Comparison of ENCODE assay signal across 24 cellular contexts in the genomic region with DNA sequence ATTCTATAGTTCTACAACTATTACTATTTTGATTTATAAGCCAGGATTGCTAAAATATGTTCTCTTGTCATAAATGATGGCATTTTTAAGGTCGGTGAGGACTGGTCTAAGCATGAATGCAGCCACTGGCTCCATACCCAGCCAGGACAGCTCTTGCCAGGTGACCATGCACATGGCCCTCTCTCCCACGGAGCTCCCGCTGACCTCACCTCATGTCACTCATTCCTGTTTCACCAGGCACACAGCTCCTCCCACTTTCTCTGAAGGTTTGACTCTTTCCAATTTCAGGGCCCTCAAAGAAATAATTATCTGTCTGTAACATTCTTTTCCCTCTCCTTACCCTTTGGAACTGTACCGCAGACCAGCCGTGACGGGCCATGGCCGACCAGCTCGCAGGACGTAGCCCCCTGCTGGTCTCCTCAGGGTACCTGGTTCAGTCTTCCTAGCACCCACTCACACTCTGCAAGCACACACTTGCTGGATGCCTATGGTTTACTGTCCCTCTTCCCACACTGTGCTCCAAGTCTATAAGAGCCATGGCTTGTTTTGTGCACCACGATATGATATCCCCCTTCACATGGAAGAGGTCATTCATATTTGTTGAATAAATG.
DNase-seq lines count a peak whose midpoint lies in the region; ATAC-seq and TF ChIP-seq lines count a peak whose summit lies in the region.
"Had no signal": no experiment of that assay in that cellular context is flagged by ENCODE, and none has a peak within 500 bp of the region (broad histone marks: within the 10 kb centered on the region; RNA-seq: fewer than 3 reads in every experiment).

No MANE protein-coding gene starts in this region.

- peaks cover 3% of the 10 kb centered on the region for H3K27me3 Mint-ChIP-seq in endothelial cell (ENCODE audit: unreplicated experiment)
- H3K27me3 Mint-ChIP-seq in progenitor cell of endocrine pancreas = no peaks in the 10 kb centered on the region
- peaks cover 25% of the 10 kb centered on the region for H3K27me3 Mint-ChIP-seq in activated CD4-positive, alpha-beta T cell treated with anti-CD3 and anti-CD28 coated beads for 36 hours

- H4K20me1 ChIP-seq in Loucy (ENCODE audit: insufficient read depth, low read length, poor library complexity, severe bottlenecking) = no peaks in the 10 kb centered on the region

- H3K27me3 ChIP-seq in Loucy (ENCODE audit: insufficient read depth, low read length, poor library complexity, severe bottlenecking) = peaks cover 33% of the 10 kb centered on the region

- H3K4me2 ChIP-seq in Loucy (ENCODE audit: low read depth, low read length, poor library complexity, severe bottlenecking) = no peak overlapping the region

- H3K4me3 Mint-ChIP-seq in endothelial cell (ENCODE audit: unreplicated experiment) (peak overlapping the region; percentile 7), progenitor cell of endocrine pancreas (ENCODE audit: low read depth) (no peak overlapping the region)
- no peak overlapping the region for H3K4me3 Mint-ChIP-seq in activated CD4-positive, alpha-beta T cell treated with anti-CD3 and anti-CD28 coated beads for 36 hours
- H3K4me3 Mint-ChIP-seq: activated CD4-positive, alpha-beta memory T cell treated with anti-CD3 and anti-CD28 coated beads, Interleukin-2, amount 10 ng/mL, durations not matched to agents 7 days and 5 days; activated naive CD8-positive, alpha-beta T cell treated with anti-CD3 and anti-CD28 coated beads, Interleukin-2, amount 50 U/mL, for 24 hours; CD8-positive, alpha-beta memory T cell; natural killer cell had no signal

- no peaks in the 10 kb centered on the region for H3K9me2 ChIP-seq in Loucy (replicated peaks; ENCODE audit: low read depth, low read length)

- no peaks in the 10 kb centered on the region for H3F3A ChIP-seq in Loucy (ENCODE audit: low read depth)

- H3K9me3 ChIP-seq in Loucy (ENCODE audit: insufficient read depth, low read depth, low read length) = no peaks in the 10 kb centered on the region
- H3K9me3 ChIP-seq: left lung had no signal

- H3K36me3 Mint-ChIP-seq in endothelial cell (ENCODE audit: low read depth, unreplicated experiment) = peaks cover 29% of the 10 kb centered on the region
- H3K36me3 Mint-ChIP-seq in progenitor cell of endocrine pancreas (ENCODE audit: insufficient read depth) = peaks cover 17% of the 10 kb centered on the region
- no peaks in the 10 kb centered on the region for H3K36me3 Mint-ChIP-seq in activated CD4-positive, alpha-beta T cell treated with anti-CD3 and anti-CD28 coated beads for 36 hours (ENCODE audit: low read depth)
- H3K36me3 Mint-ChIP-seq: natural killer cell had no signal

- H3K36me3 ChIP-seq in Loucy (ENCODE audit: insufficient read depth, low read length) = no peaks in the 10 kb centered on the region

- intact Hi-C loops in activated CD4-positive, alpha-beta T cell treated with anti-CD3 and anti-CD28 coated beads for 36 hours (cut with DNase I, micrococcal nuclease) = no loop called here

- POLR2A ChIA-PET in activated CD4-positive, alpha-beta T cell treated with anti-CD3 and anti-CD28 coated beads for 36 hours (lab: Charles Lee) = no interaction called here

- DNase-seq in endothelial cell (ENCODE audit: low spot score) = no peak
- DNase-seq in progenitor cell of endocrine pancreas (ENCODE audit: low spot score, unreplicated experiment) = no peak
- no peak for DNase-seq in stimulated activated CD4-positive, alpha-beta T cell treated with anti-CD3 and anti-CD28 coated beads, Interleukin-4, amount 100 ng/mL, for 4 hours
- no peak for DNase-seq in activated CD8-positive, alpha-beta memory T cell treated with anti-CD3 and anti-CD28 coated beads, Interleukin-2, amount 50 U/mL, for 4 hours
- no peak for DNase-seq in activated CD4-positive, alpha-beta T cell treated with anti-CD3 and anti-CD28 coated beads for 36 hours
- DNase-seq: activated CD4-positive, alpha-beta memory T cell treated with anti-CD3 and anti-CD28 coated beads, Interleukin-2, amount 10 ng/mL, durations not matched to agents 7 days and 5 days; activated gamma-delta T cell; activated naive CD8-positive, alpha-beta T cell treated with anti-CD3 and anti-CD28 coated beads, Interleukin-2, amount 50 U/mL, for 24 hours; activated T-cell treated with anti-CD3 and anti-CD28 coated beads for 4 hours; CD8-positive, alpha-beta memory T cell; DMS53; GF-D8; head of caudate nucleus; left lung; midbrain; natural killer cell; NCI-H1105 treated with DMSO at 0.1 percent for 48 hours; NCI-H2081; NCI-H446; stimulated activated CD4-positive, alpha-beta T cell treated with anti-CD3 and anti-CD28 coated beads, Interleukin-2, amount 100 ng/mL, for 48 hours; stimulated activated naive CD4-positive, alpha-beta T cell treated with Interleukin-2 at 50 U/mL for 16 hours had no signal

- H3K4me1 Mint-ChIP-seq in endothelial cell (ENCODE audit: unreplicated experiment) (no peaks in the 10 kb centered on the region), progenitor cell of endocrine pancreas (ENCODE audit: low read depth) (peaks cover 11% of the 10 kb centered on the region)
- peaks cover 2% of the 10 kb centered on the region for H3K4me1 Mint-ChIP-seq in activated CD4-positive, alpha-beta T cell treated with anti-CD3 and anti-CD28 coated beads for 36 hours
- H3K4me1 Mint-ChIP-seq: activated CD4-positive, alpha-beta memory T cell treated with anti-CD3 and anti-CD28 coated beads, Interleukin-2, amount 10 ng/mL, durations not matched to agents 7 days and 5 days; activated naive CD8-positive, alpha-beta T cell treated with anti-CD3 and anti-CD28 coated beads, Interleukin-2, amount 50 U/mL, for 24 hours; CD8-positive, alpha-beta memory T cell; natural killer cell had no signal

- ATAC-seq in HG03139 (IDR thresholded peaks at IDR 0.05; ENCODE audit: unreplicated experiment) = no peak
- ATAC-seq in activated CD4-positive, alpha-beta T cell treated with anti-CD3 and anti-CD28 coated beads for 36 hours = no peak
- ATAC-seq: activated naive CD8-positive, alpha-beta T cell treated with anti-CD3 and anti-CD28 coated beads, Interleukin-2, amount 50 U/mL, for 24 hours; left lung; natural killer cell had no signal

- no peak overlapping the region for H2AFZ ChIP-seq in Loucy (ENCODE audit: low read length)

- TF ChIP-seq CTCF in GM12873 (IDR thresholded peaks at IDR 0.05; ENCODE audit: insufficient read depth, low read depth, low read length, missing control alignments) = peak; percentile 2
- TF ChIP-seq CTCF in Loucy (conservative IDR thresholded peaks at IDR 0.05; ENCODE audit: low read length) = peak; percentile 37; the same call in 1 of the 2 replicates
- TF ChIP-seq CTCF in endothelial cell (IDR thresholded peaks at IDR 0.05; ENCODE audit: unreplicated experiment) = no peak
- TF ChIP-seq CTCF in progenitor cell of endocrine pancreas (IDR thresholded peaks at IDR 0.05; ENCODE audit: unreplicated experiment) = peak; percentile 26

- no peaks in the 10 kb centered on the region for H3K4me1 ChIP-seq in Loucy (ENCODE audit: insufficient read depth, low read length, poor library complexity, severe bottlenecking)
- H3K4me1 ChIP-seq: left lung had no signal

- CTCF ChIA-PET in activated CD4-positive, alpha-beta T cell treated with anti-CD3 and anti-CD28 coated beads for 36 hours (lab: Charles Lee) = interaction anchor here (0.6 to 1.3 kb wide), 2 partner anchors 18 to 42 kb away, joined by 3 to 4 read pairs; no protein-coding TSS in a partner anchor

- H3K27ac Mint-ChIP-seq in endothelial cell (ENCODE audit: unreplicated experiment) (no peak overlapping the region), progenitor cell of endocrine pancreas (no peak overlapping the region)
- no peak overlapping the region for H3K27ac Mint-ChIP-seq in activated CD4-positive, alpha-beta T cell treated with anti-CD3 and anti-CD28 coated beads for 36 hours
- H3K27ac Mint-ChIP-seq: activated CD4-positive, alpha-beta memory T cell treated with anti-CD3 and anti-CD28 coated beads, Interleukin-2, amount 10 ng/mL, durations not matched to agents 7 days and 5 days; activated naive CD8-positive, alpha-beta T cell treated with anti-CD3 and anti-CD28 coated beads, Interleukin-2, amount 50 U/mL, for 24 hours; CD8-positive, alpha-beta memory T cell; natural killer cell had no signal

- H3K4me3 ChIP-seq in Loucy (ENCODE audit: low read length, poor library complexity, severe bottlenecking) = no peak overlapping the region
- H3K4me3 ChIP-seq: left lung had no signal

- no peak overlapping the region for H3K9ac ChIP-seq in Loucy (ENCODE audit: low read depth, low read length, poor library complexity, severe bottlenecking)

- H3K9me3 Mint-ChIP-seq in endothelial cell (ENCODE audit: unreplicated experiment) = no peaks in the 10 kb centered on the region
- no peaks in the 10 kb centered on the region for H3K9me3 Mint-ChIP-seq in progenitor cell of endocrine pancreas (ENCODE audit: low read depth)
- H3K9me3 Mint-ChIP-seq in activated CD4-positive, alpha-beta T cell treated with anti-CD3 and anti-CD28 coated beads for 36 hours (ENCODE audit: low read depth) = no peaks in the 10 kb centered on the region
- H3K9me3 Mint-ChIP-seq: activated CD4-positive, alpha-beta memory T cell treated with anti-CD3 and anti-CD28 coated beads, Interleukin-2, amount 10 ng/mL, durations not matched to agents 7 days and 5 days; activated naive CD8-positive, alpha-beta T cell treated with anti-CD3 and anti-CD28 coated beads, Interleukin-2, amount 50 U/mL, for 24 hours; CD8-positive, alpha-beta memory T cell; natural killer cell had no signal

- no peaks in the 10 kb centered on the region for H3K79me2 ChIP-seq in Loucy (ENCODE audit: insufficient read depth, low read length)
